ENCODE assay signal across 16 cellular contexts in the genomic region with DNA sequence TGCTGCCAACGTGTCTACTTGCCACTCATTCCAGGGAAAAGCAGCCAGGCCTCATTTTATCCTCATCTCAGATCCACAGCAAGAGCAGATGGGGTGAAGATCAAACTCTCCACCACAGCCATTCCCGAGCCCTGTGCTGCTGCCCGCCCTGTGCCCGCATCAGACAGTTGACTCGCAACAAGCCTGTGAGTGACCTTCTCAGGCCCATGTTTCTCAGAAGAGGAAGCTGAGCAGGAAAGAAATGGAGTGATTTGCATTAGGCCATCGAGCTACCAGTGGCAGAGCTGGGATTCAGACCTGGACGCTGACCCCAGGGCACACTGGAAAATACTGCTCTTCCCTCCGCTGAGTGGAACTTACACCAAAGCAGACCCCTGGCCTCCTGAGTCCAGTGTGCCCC. TPM values are rescaled to one million over a fixed set of nuclear protein-coding genes. Genes with fewer than 3 reads are reported as not detected.
A peak's percentile ranks its signal among the peaks of the same experiment; 100 is the strongest.
DNase-seq lines count a peak whose midpoint lies in the region; ATAC-seq and TF ChIP-seq lines count a peak whose summit lies in the region.
"Had no signal": no experiment of that assay in that cellular context is flagged by ENCODE, and none has a peak within 500 bp of the region (broad histone marks: within the 10 kb centered on the region; RNA-seq: fewer than 3 reads in every experiment).

No MANE protein-coding gene starts in this region.

- no peaks in the 10 kb centered on the region for H4K20me1 ChIP-seq in OCI-LY7 (ENCODE audit: insufficient read depth, low read length)

- H3K4me2 ChIP-seq in OCI-LY7 (ENCODE audit: low read length), result peak overlapping the region; percentile 83

- POLR2A ChIA-PET in CD8-positive, alpha-beta T cell (lab: Charles Lee), result no interaction called here
- POLR2A ChIA-PET in OCI-LY7 (lab: Charles Lee), result interaction anchor here (0.6 to 5.8 kb wide), 6 partner anchors 15 to 371 kb away, joined by 3 to 27 read pairs (median 4); partner anchors contain the start of genes ELOA and PNRC2

- peaks cover 64% of the 10 kb centered on the region for H3K4me1 ChIP-seq in CD8-positive, alpha-beta T cell (ENCODE audit: insufficient read depth, low read length)
- H3K4me1 ChIP-seq in OCI-LY7 (ENCODE audit: insufficient read depth, low read length, poor library complexity, severe bottlenecking) (peaks cover 96% of the 10 kb centered on the region), mononuclear cell (ENCODE audit: insufficient read depth, low read length) (peaks cover 84% of the 10 kb centered on the region), prostate gland (replicated peaks) (no peaks in the 10 kb centered on the region)

- no peaks in the 10 kb centered on the region for H3K36me3 Mint-ChIP-seq in CD8-positive, alpha-beta T cell

- no peaks in the 10 kb centered on the region for H3K9me3 Mint-ChIP-seq in CD8-positive, alpha-beta T cell

- CTCF ChIA-PET in CD8-positive, alpha-beta T cell (lab: Charles Lee), result interaction anchor here (0.9 to 1.0 kb wide), 2 partner anchors 15 to 101 kb away, joined by 4 to 8 read pairs; no protein-coding TSS in a partner anchor
- CTCF ChIA-PET in OCI-LY7 (lab: Charles Lee; ENCODE audit: unreplicated experiment), result interaction anchor here (0.9 to 3.9 kb wide), 2 partner anchors 101 to 104 kb away, joined by 3 to 20 read pairs; no protein-coding TSS in a partner anchor

- BruUV-seq in OCI-LY7 (replicated peaks; lab: Mats Ljungman, UMichigan), result no TSS peak

- no peak overlapping the region for H3K4me3 ChIP-seq in CD8-positive, alpha-beta T cell (ENCODE audit: low read depth, low read length)
- H3K4me3 ChIP-seq in GM12865 (ENCODE audit: low read depth, low read length) (peak overlapping the region; percentile 75), OCI-LY7 (ENCODE audit: low read depth, low read length, poor library complexity, severe bottlenecking) (peak overlapping the region; percentile 76), mononuclear cell (ENCODE audit: low read length) (peak overlapping the region; percentile 40), prostate gland (no peak overlapping the region)
- H3K4me3 ChIP-seq: upper lobe of left lung had no signal

- no peak for ATAC-seq in CD8-positive, alpha-beta T cell
- no peak for ATAC-seq in GM19328 (IDR thresholded peaks at IDR 0.05; ENCODE audit: unreplicated experiment)

- no peak for TF ChIP-seq CTCF in CD8-positive, alpha-beta T cell (IDR thresholded peaks at IDR 0.05)
- TF ChIP-seq CTCF in GM12865 (IDR thresholded peaks at IDR 0.05; ENCODE audit: insufficient read depth, low read depth, low read length, missing control alignments) (no peak), OCI-LY7 (conservative IDR thresholded peaks at IDR 0.05; ENCODE audit: low read length) (no peak), prostate gland (IDR thresholded peaks at IDR 0.05) (no peak)

- no peaks in the 10 kb centered on the region for H3K9me3 ChIP-seq in CD8-positive, alpha-beta T cell (ENCODE audit: low read length)
- no peaks in the 10 kb centered on the region for H3K9me3 ChIP-seq in OCI-LY7 (ENCODE audit: low read length)
- no peaks in the 10 kb centered on the region for H3K9me3 ChIP-seq in mononuclear cell (ENCODE audit: low read depth, low read length)
- H3K9me3 ChIP-seq in prostate gland, result no peaks in the 10 kb centered on the region
- H3K9me3 ChIP-seq: upper lobe of left lung had no signal

- H3K4me3 Mint-ChIP-seq in CD8-positive, alpha-beta T cell, result peak overlapping the region; percentile 79

- no peaks in the 10 kb centered on the region for H3K27me3 Mint-ChIP-seq in CD8-positive, alpha-beta T cell (ENCODE audit: low read depth)

- H2AFZ ChIP-seq in OCI-LY7 (ENCODE audit: low read length), result no peak overlapping the region

- H3K79me2 ChIP-seq in OCI-LY7 (ENCODE audit: insufficient read depth, low read depth, low read length), result peaks cover 54% of the 10 kb centered on the region; the same call in 1 of the 2 replicates

- no peak overlapping the region for H3K27ac ChIP-seq in CD8-positive, alpha-beta T cell (ENCODE audit: low read depth, low read length)
- H3K27ac ChIP-seq in OCI-LY7 (ENCODE audit: low read depth, low read length, poor library complexity, severe bottlenecking), result peak overlapping the region; percentile 95
- no peak overlapping the region for H3K27ac ChIP-seq in prostate gland
- H3K27ac ChIP-seq: upper lobe of left lung had no signal

- no peaks in the 10 kb centered on the region for H3K9me2 ChIP-seq in OCI-LY7 (ENCODE audit: insufficient read depth, low read length)

- H3K36me3 ChIP-seq in CD8-positive, alpha-beta T cell (ENCODE audit: insufficient read depth, low read length), result no peaks in the 10 kb centered on the region
- no peaks in the 10 kb centered on the region for H3K36me3 ChIP-seq in OCI-LY7 (ENCODE audit: insufficient read depth, low read length)
- H3K36me3 ChIP-seq in prostate gland, result no peaks in the 10 kb centered on the region
- H3K36me3 ChIP-seq: upper lobe of left lung had no signal

- DNase-seq in CD8-positive, alpha-beta T cell, result no peak
- DNase-seq in GM12865 (ENCODE audit: low read depth), result peak; percentile 48
- DNase-seq in OCI-LY7 (ENCODE audit: low spot score), result peak; percentile 41
- no peak for DNase-seq in DMS153 treated with DMSO at 0.1 percent for 48 hours (lab: John Stamatoyannopoulos, UW; ENCODE audit: unreplicated experiment)
- no peak for DNase-seq in prostate gland (ENCODE audit: low spot score)
- no peak for DNase-seq in NCI-H748 treated with DMSO at 0.1 percent for 48 hours (lab: John Stamatoyannopoulos, UW)
- DNase-seq: activated CD4-positive, alpha-beta T cell treated with anti-CD3 and anti-CD28 coated beads, Interleukin-2, amount 50 U/mL, for 1 hour; activated naive CD4-positive, alpha-beta T cell treated with anti-CD3 and anti-CD28 coated beads, Interleukin-2, amount 50 U/mL, for 16 hours; activated T-cell treated with anti-CD3 and anti-CD28 coated beads for 4 hours; HCEC 1CT; NCI-H187; upper lobe of left lung had no signal

- no peaks in the 10 kb centered on the region for H3K27me3 ChIP-seq in CD8-positive, alpha-beta T cell (ENCODE audit: insufficient read depth, low read length)
- H3K27me3 ChIP-seq in mononuclear cell (ENCODE audit: insufficient read depth, low read length) (no peaks in the 10 kb centered on the region), prostate gland (replicated peaks; ENCODE audit: insufficient read depth) (no peaks in the 10 kb centered on the region)
- H3K27me3 ChIP-seq: upper lobe of left lung had no signal

- H3K27ac Mint-ChIP-seq in CD8-positive, alpha-beta T cell, result peak overlapping the region; percentile 78

- no peak for TF ChIP-seq POLR2A in prostate gland (IDR thresholded peaks at IDR 0.05)

- intact Hi-C loops in CD8-positive, alpha-beta T cell (cut with DNase I, micrococcal nuclease), result loop anchor here in 1 of 2 experiments (5.0 kb wide), 1 partner anchor 45 kb away; the partner anchor contains the start of gene FUCA1
- intact Hi-C loops in OCI-LY7 (cut with micrococcal nuclease; ENCODE audit: unreplicated experiment) (no loop called here), prostate gland (cut with DNase I) (no loop called here)

- WGBS in prostate gland, result 81% methylated on average over 8 of the region's 8 CpGs

- H3K4me1 Mint-ChIP-seq in CD8-positive, alpha-beta T cell (ENCODE audit: low read depth), result peaks cover 64% of the 10 kb centered on the region

RNA-seq across cellular contexts. Expression of gene CNR2, which starts 1.2 kb away (rescaled TPM):
- under 1 TPM; 0.92 to 0.98 TPM for total RNA-seq in CD8-positive, alpha-beta T cell
- 11.2 and 14.1 TPM in 2 replicates for total RNA-seq in OCI-LY7 (2014; rRNA removed; shearing (Covaris generic))
- total RNA-seq in OCI-LY7 (2022), result 13.2 and 17.0 TPM in 2 replicates
- 3.3 TPM for total RNA-seq in mononuclear cell
- not detected for total RNA-seq in prostate gland
- total RNA-seq: lung microvascular endothelial cell, MCF 10A had no signal

RNA-seq across cellular contexts. Expression of gene FUCA1, which starts 43.8 kb away (rescaled TPM):
- total RNA-seq in CD8-positive, alpha-beta T cell, result 1 to 10 TPM; 5.3 to 5.7 TPM
- total RNA-seq in OCI-LY7 (2014; rRNA removed; shearing (Covaris generic)), result 9.1 and 9.3 TPM in 2 replicates
- total RNA-seq in OCI-LY7 (2022) (9.3 and 9.9 TPM in 2 replicates), mononuclear cell (8.8 TPM), prostate gland (100 to 1,000 TPM in 1 of 2 donors, 10 to 100 TPM in 1; 51.4 to 111 TPM)

RNA-seq across cellular contexts. Expression of gene PNRC2, which starts 47.7 kb away (rescaled TPM):
- total RNA-seq in CD8-positive, alpha-beta T cell, result 100 to 1,000 TPM; 187 to 203 TPM
- total RNA-seq in OCI-LY7 (2014; rRNA removed; shearing (Covaris generic)), result 129 and 143 TPM in 2 replicates
- 198 and 210 TPM in 2 replicates for total RNA-seq in OCI-LY7 (2022)
- 243 TPM for total RNA-seq in mononuclear cell
- total RNA-seq in prostate gland, result 100 to 1,000 TPM in 1 of 2 donors, 10 to 100 TPM in 1; 86.6 to 117 TPM

Comparison
In these comparisons a context has a peak if more than half of its experiments do, and no peak if none do; other contexts are left out.
1. DNase-seq: peak in GM12865 (single experiment) and OCI-LY7 (single experiment); none in CD8-positive, alpha-beta T cell (0 of 7), DMS153 treated with DMSO at 0.1 percent for 48 hours (single experiment), prostate gland (single experiment) and NCI-H748 treated with DMSO at 0.1 percent for 48 hours (single experiment).
2. H3K4me3 ChIP-seq: peak in GM12865 (single experiment), OCI-LY7 (single experiment) and mononuclear cell (single experiment); none in CD8-positive, alpha-beta T cell (single experiment) and prostate gland (0 of 2).